Comparison of ENCODE assay signal across 22 cellular contexts in genomic region chr17:67647482-67647881, GRCh38.
DNase-seq lines count a peak whose midpoint lies in the region; ATAC-seq, FAIRE-seq and TF ChIP-seq lines count a peak whose summit lies in the region.
"Had no signal": no experiment of that assay in that cellular context is flagged by ENCODE, and none has a peak within 500 bp of the region (broad histone marks: within the 10 kb centered on the region; RNA-seq: fewer than 3 reads in every experiment).

No MANE protein-coding gene starts in this region.

- H3K27ac Mint-ChIP-seq in CD8-positive, alpha-beta T cell, result peak overlapping the region; percentile 63
- no peak overlapping the region for H3K27ac Mint-ChIP-seq in GM23338
- H3K27ac Mint-ChIP-seq in activated naive CD4-positive, alpha-beta T cell treated with anti-CD3 and anti-CD28 coated beads for 36 hours, result no peak overlapping the region
- H3K27ac Mint-ChIP-seq: naive B cell, progenitor cell of endocrine pancreas had no signal

- H3K4me1 ChIP-seq in CD8-positive, alpha-beta T cell (ENCODE audit: insufficient read depth, low read length), result no peaks in the 10 kb centered on the region
- H3K4me1 ChIP-seq in GM23338 (ENCODE audit: insufficient read depth) (peaks cover 19% of the 10 kb centered on the region), OCI-LY7 (ENCODE audit: insufficient read depth, low read length, poor library complexity, severe bottlenecking) (peaks cover 7% of the 10 kb centered on the region)
- H3K4me1 ChIP-seq: ascending aorta had no signal

- no peaks in the 10 kb centered on the region for H3F3A ChIP-seq in GM23338 (replicated peaks; ENCODE audit: low read depth)

- H3K4me3 Mint-ChIP-seq in CD8-positive, alpha-beta T cell, result no peak overlapping the region
- no peak overlapping the region for H3K4me3 Mint-ChIP-seq in GM23338
- no peak overlapping the region for H3K4me3 Mint-ChIP-seq in activated naive CD4-positive, alpha-beta T cell treated with anti-CD3 and anti-CD28 coated beads for 36 hours
- H3K4me3 Mint-ChIP-seq: naive B cell had no signal

- H3K9me2 ChIP-seq in GM23338 (ENCODE audit: insufficient read depth) (no peaks in the 10 kb centered on the region), OCI-LY7 (ENCODE audit: insufficient read depth, low read length) (no peaks in the 10 kb centered on the region)

- no peak overlapping the region for H3K4me3 ChIP-seq in CD8-positive, alpha-beta T cell (ENCODE audit: low read depth, low read length)
- H3K4me3 ChIP-seq in GM23338 (no peak overlapping the region), OCI-LY7 (ENCODE audit: low read depth, low read length, poor library complexity, severe bottlenecking) (no peak overlapping the region)
- H3K4me3 ChIP-seq: ascending aorta, skin epidermis, testis had no signal

- H3K27ac ChIP-seq in CD8-positive, alpha-beta T cell (ENCODE audit: low read depth, low read length), result no peak overlapping the region
- H3K27ac ChIP-seq in GM23338 (ENCODE audit: low read depth), result 0 out of 2 replicates have a peak overlapping the region, but pooled peaks have one; percentile 55
- no peak overlapping the region for H3K27ac ChIP-seq in OCI-LY7 (ENCODE audit: low read depth, low read length, poor library complexity, severe bottlenecking)
- H3K27ac ChIP-seq: ascending aorta, testis had no signal

- no peaks in the 10 kb centered on the region for H3K27me3 ChIP-seq in CD8-positive, alpha-beta T cell (ENCODE audit: insufficient read depth, low read length)
- no peaks in the 10 kb centered on the region for H3K27me3 ChIP-seq in GM23338 (ENCODE audit: insufficient read depth)
- H3K27me3 ChIP-seq: ascending aorta, testis had no signal

- DNase-seq in CD8-positive, alpha-beta T cell, result no peak
- DNase-seq in GM18507 (ENCODE audit: extremely low spot score, insufficient read length, low read depth) (no peak), GM23338 (ENCODE audit: low spot score) (no peak), OCI-LY7 (ENCODE audit: low spot score) (peak; percentile 18), NCI-H1048 (lab: John Stamatoyannopoulos, UW) (no peak), RKO (ENCODE audit: low spot score) (no peak)
- no peak for DNase-seq in activated naive CD4-positive, alpha-beta T cell treated with anti-CD3 and anti-CD28 coated beads for 36 hours
- DNase-seq: activated CD4-positive, CD25-positive, alpha-beta regulatory T cell; activated effector memory CD4-positive, alpha-beta T cell treated with anti-CD3 and anti-CD28 coated beads, Interleukin-2, amount 50 U/mL, for 16 hours; Calu3; islet precursor cell; naive B cell; NCI-H446 treated with DMSO at 0.1 percent for 48 hours; stimulated activated CD4-positive, alpha-beta T cell treated with anti-CD3 and anti-CD28 coated beads, Interleukin-4, amount 100 ng/mL, for 24 hours; T-helper 2 cell; testis had no signal

- peak; percentile 85 for FAIRE-seq in GM18507 (lab: Jason Lieb, UNC)
- FAIRE-seq: endometrium had no signal

- intact Hi-C loops in CD8-positive, alpha-beta T cell (cut with DNase I, micrococcal nuclease), result no loop called here
- intact Hi-C loops in OCI-LY7 (cut with micrococcal nuclease; ENCODE audit: unreplicated experiment), result no loop called here
- intact Hi-C loops in activated naive CD4-positive, alpha-beta T cell treated with anti-CD3 and anti-CD28 coated beads for 36 hours (cut with micrococcal nuclease), result no loop called here

- no peak overlapping the region for H2AFZ ChIP-seq in GM23338
- no peak overlapping the region for H2AFZ ChIP-seq in OCI-LY7 (ENCODE audit: low read length)

- no TSS peak for BruUV-seq in OCI-LY7 (replicated peaks; lab: Mats Ljungman, UMichigan)

- H3K79me2 ChIP-seq in GM23338 (replicated peaks; ENCODE audit: insufficient read depth), result no peaks in the 10 kb centered on the region
- H3K79me2 ChIP-seq in OCI-LY7 (ENCODE audit: insufficient read depth, low read depth, low read length), result no peaks in the 10 kb centered on the region

- H4K20me1 ChIP-seq in GM23338 (replicated peaks; ENCODE audit: insufficient read depth) (no peaks in the 10 kb centered on the region), OCI-LY7 (ENCODE audit: insufficient read depth, low read length) (no peaks in the 10 kb centered on the region)

- H3K4me2 ChIP-seq in GM23338, result no peak overlapping the region
- peak overlapping the region; percentile 17; the same call in 1 of the 2 replicates for H3K4me2 ChIP-seq in OCI-LY7 (ENCODE audit: low read length)

- CTCF ChIA-PET in CD8-positive, alpha-beta T cell (lab: Charles Lee), result interaction anchor here (0.8 to 1.0 kb wide), 2 partner anchors 11 to 272 kb away, joined by 3 to 4 read pairs; no protein-coding TSS in a partner anchor
- CTCF ChIA-PET in OCI-LY7 (lab: Charles Lee; ENCODE audit: unreplicated experiment), result no interaction called here
- CTCF ChIA-PET in activated naive CD4-positive, alpha-beta T cell treated with anti-CD3 and anti-CD28 coated beads for 36 hours (lab: Charles Lee), result interaction anchor here (0.6 to 1.4 kb wide), 3 partner anchors 20 to 312 kb away, joined by 3 to 5 read pairs (median 4); no protein-coding TSS in a partner anchor

- no peaks in the 10 kb centered on the region for H3K9me3 Mint-ChIP-seq in CD8-positive, alpha-beta T cell
- no peaks in the 10 kb centered on the region for H3K9me3 Mint-ChIP-seq in GM23338
- no peaks in the 10 kb centered on the region for H3K9me3 Mint-ChIP-seq in activated naive CD4-positive, alpha-beta T cell treated with anti-CD3 and anti-CD28 coated beads for 36 hours
- H3K9me3 Mint-ChIP-seq: naive B cell had no signal

- no peak for ATAC-seq in CD8-positive, alpha-beta T cell
- no peak for ATAC-seq in GM23338
- ATAC-seq in GM21529 (IDR thresholded peaks at IDR 0.05; ENCODE audit: unreplicated experiment), result no peak
- ATAC-seq: Right ventricle myocardium inferior had no signal

- H3K36me3 Mint-ChIP-seq in CD8-positive, alpha-beta T cell, result peaks cover 48% of the 10 kb centered on the region
- H3K36me3 Mint-ChIP-seq in GM23338 (ENCODE audit: low read depth), result peaks cover 3% of the 10 kb centered on the region; the same call in 2 of the 3 replicates
- H3K36me3 Mint-ChIP-seq in activated naive CD4-positive, alpha-beta T cell treated with anti-CD3 and anti-CD28 coated beads for 36 hours (ENCODE audit: low read depth), result peaks cover under 1% of the 10 kb centered on the region

- H3K9me3 ChIP-seq in CD8-positive, alpha-beta T cell (ENCODE audit: low read length), result no peaks in the 10 kb centered on the region
- H3K9me3 ChIP-seq in OCI-LY7 (ENCODE audit: low read length), result no peaks in the 10 kb centered on the region
- H3K9me3 ChIP-seq: ascending aorta, testis had no signal

- H3K27me3 Mint-ChIP-seq in CD8-positive, alpha-beta T cell (ENCODE audit: low read depth), result no peaks in the 10 kb centered on the region
- peaks cover 8% of the 10 kb centered on the region for H3K27me3 Mint-ChIP-seq in GM23338 (ENCODE audit: insufficient read depth, low read depth, poor library complexity)
- H3K27me3 Mint-ChIP-seq in activated naive CD4-positive, alpha-beta T cell treated with anti-CD3 and anti-CD28 coated beads for 36 hours (ENCODE audit: low read depth), result no peaks in the 10 kb centered on the region
- H3K27me3 Mint-ChIP-seq: naive B cell, progenitor cell of endocrine pancreas had no signal

- POLR2A ChIA-PET in CD8-positive, alpha-beta T cell (lab: Charles Lee), result interaction anchor here (0.8 to 1.3 kb wide), 2 partner anchors 11 to 39 kb away, joined by 3 to 4 read pairs; no protein-coding TSS in a partner anchor
- POLR2A ChIA-PET in OCI-LY7 (lab: Charles Lee), result interaction anchor here (0.6 to 1.1 kb wide), 3 partner anchors 8 to 489 kb away, joined by 3 to 6 read pairs (median 3); no protein-coding TSS in a partner anchor

- TF ChIP-seq CTCF in CD8-positive, alpha-beta T cell (IDR thresholded peaks at IDR 0.05), result no peak
- TF ChIP-seq CTCF in GM23338 (conservative IDR thresholded peaks at IDR 0.05; ENCODE audit: low read depth in 2 of 2), result no peak
- TF ChIP-seq CTCF in OCI-LY7 (conservative IDR thresholded peaks at IDR 0.05; ENCODE audit: low read length), result no peak

- H3K36me3 ChIP-seq in CD8-positive, alpha-beta T cell (ENCODE audit: insufficient read depth, low read length), result peaks cover 10% of the 10 kb centered on the region
- H3K36me3 ChIP-seq in GM23338 (ENCODE audit: insufficient read depth), result no peaks in the 10 kb centered on the region
- no peaks in the 10 kb centered on the region for H3K36me3 ChIP-seq in OCI-LY7 (ENCODE audit: insufficient read depth, low read length)
- H3K36me3 ChIP-seq: ascending aorta had no signal

- H3K4me1 Mint-ChIP-seq in CD8-positive, alpha-beta T cell (ENCODE audit: low read depth), result peaks cover 33% of the 10 kb centered on the region
- H3K4me1 Mint-ChIP-seq in GM23338, result peaks cover 12% of the 10 kb centered on the region
- no peaks in the 10 kb centered on the region for H3K4me1 Mint-ChIP-seq in activated naive CD4-positive, alpha-beta T cell treated with anti-CD3 and anti-CD28 coated beads for 36 hours (ENCODE audit: low read depth)

TF ChIP-seq in GM23338, 12 proteins besides CTCF, POLR2A, EP300 and RAD21 (continues in another document):
- TF ChIP-seq STAT1 (IDR thresholded peaks at IDR 0.05; ENCODE audit: unreplicated experiment), result no peak
